25 cellular contexts compared by ENCODE assay signal in the genomic region with DNA sequence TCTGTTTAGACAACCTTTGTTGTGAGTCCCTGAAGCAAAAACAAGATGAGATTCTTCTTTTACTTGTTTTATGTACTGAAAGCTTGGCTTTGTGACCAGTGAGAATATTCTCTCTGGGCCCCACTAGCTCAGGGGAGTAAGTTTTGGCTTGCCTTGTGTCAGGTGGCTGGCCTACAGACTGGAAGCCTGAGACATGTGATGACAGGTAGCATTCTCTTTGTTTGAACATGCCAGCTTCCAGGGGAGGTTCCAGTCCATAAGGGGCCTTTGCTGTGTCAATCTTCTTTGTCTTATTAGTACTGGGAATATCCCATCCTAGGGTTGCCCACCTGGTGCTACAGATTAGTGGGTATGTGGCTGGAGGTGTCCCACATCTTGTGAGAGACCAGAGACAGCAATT.
"Had no signal": no experiment of that assay in that cellular context is flagged by ENCODE, and none has a peak within 500 bp of the region (broad histone marks: within the 10 kb centered on the region; RNA-seq: fewer than 3 reads in every experiment).

No MANE protein-coding gene starts in this region.

- H3K4me3 Mint-ChIP-seq: activated CD8-positive, alpha-beta memory T cell treated with anti-CD3 and anti-CD28 coated beads, Interleukin-2, amount 10 ng/mL, durations not matched to agents 7 days and 5 days; activated naive CD4-positive, alpha-beta T cell treated with anti-CD3 and anti-CD28 coated beads, Interleukin-2, amount 50 U/mL, for 24 hours; activated T-cell treated with anti-CD3 and anti-CD28 coated beads, Interleukin-2, amount 50 U/mL, for 24 hours; activated T-helper 1 cell treated with anti-CD3 and anti-CD28 coated beads, Interleukin-12 subunit alpha, Interleukin-12 subunit beta, Interleukin-2, Interleukin-4 antibody, amounts not matched to agents 30 ng/mL and 10 ng/mL and 1 ng/mL, durations not matched to agents 14 hours and 24 hours and 36 hours; T-helper 1 cell treated with Interleukin-12 subunit alpha and Interleukin-12 subunit beta and Interleukin-4 antibody, amounts not matched to agents 30 μg/mL and 1 μg/mL, for 36 hours; WTC11 had no signal

- H3K27me3 ChIP-seq: body of pancreas, cardiac muscle cell, Peyer's patch had no signal

- H3K4me1 ChIP-seq: body of pancreas, Peyer's patch had no signal

- H3K9me3 ChIP-seq: body of pancreas, Peyer's patch had no signal

- H3K27ac ChIP-seq: body of pancreas, cardiac muscle cell, Peyer's patch had no signal

- H3K9me3 Mint-ChIP-seq: activated naive CD4-positive, alpha-beta T cell treated with anti-CD3 and anti-CD28 coated beads, Interleukin-2, amount 50 U/mL, for 24 hours; activated T-cell treated with anti-CD3 and anti-CD28 coated beads, Interleukin-2, amount 50 U/mL, for 24 hours; activated T-helper 1 cell treated with anti-CD3 and anti-CD28 coated beads, Interleukin-12 subunit alpha, Interleukin-12 subunit beta, Interleukin-2, Interleukin-4 antibody, amounts not matched to agents 30 ng/mL and 10 ng/mL and 1 ng/mL, durations not matched to agents 14 hours and 24 hours and 36 hours had no signal

- ATAC-seq: activated CD8-positive, alpha-beta memory T cell treated with anti-CD3 and anti-CD28 coated beads, Interleukin-2, amount 10 ng/mL, durations not matched to agents 7 days and 5 days; body of pancreas; WTC11 had no signal

- H3K4me1 Mint-ChIP-seq: activated CD8-positive, alpha-beta memory T cell treated with anti-CD3 and anti-CD28 coated beads, Interleukin-2, amount 10 ng/mL, durations not matched to agents 7 days and 5 days; activated naive CD4-positive, alpha-beta T cell treated with anti-CD3 and anti-CD28 coated beads, Interleukin-2, amount 50 U/mL, for 24 hours had no signal

- H3K36me3 ChIP-seq: cardiac muscle cell, Peyer's patch had no signal

- H3K4me3 ChIP-seq: body of pancreas, cardiac muscle cell, Peyer's patch had no signal

- DNase-seq: activated CD4-positive, alpha-beta T cell treated with anti-CD3 and anti-CD28 coated beads for 48 hours; activated CD4-positive, alpha-beta T cell treated with anti-CD3 and anti-CD28 coated beads, Interleukin-2, amount 50 U/mL, for 48 hours; activated CD4-positive, CD25-positive, alpha-beta regulatory T cell treated with anti-CD3 and anti-CD28 coated beads, Interleukin-2, amount 50 U/mL, for 72 hours; activated CD8-positive, alpha-beta memory T cell treated with anti-CD3 and anti-CD28 coated beads, Interleukin-2, amount 10 ng/mL, durations not matched to agents 7 days and 5 days; activated effector memory CD4-positive, alpha-beta T cell treated with Interleukin-2 at 50 U/mL for 16 hours; activated naive CD4-positive, alpha-beta T cell; activated T-cell treated with anti-CD3 and anti-CD28 coated beads, Interleukin-2, amount 50 U/mL, for 24 hours; aorta; body of pancreas; MM.1S; NCI-H1105; NCI-H1436; NCI-H1694 treated with DMSO at 0.1 percent for 48 hours; NCI-H2081; NCI-H510A treated with DMSO at 0.1 percent for 48 hours; NCI-H69; NK-92 treated with Interleukin-12 subunit alpha and Interleukin-12 subunit beta, amount 100 ng/mL, for 24 hours; OCI-M1; Peyer's patch; SHP77 had no signal

- H3K27ac Mint-ChIP-seq: activated CD8-positive, alpha-beta memory T cell treated with anti-CD3 and anti-CD28 coated beads, Interleukin-2, amount 10 ng/mL, durations not matched to agents 7 days and 5 days; activated naive CD4-positive, alpha-beta T cell treated with anti-CD3 and anti-CD28 coated beads, Interleukin-2, amount 50 U/mL, for 24 hours; activated T-cell treated with anti-CD3 and anti-CD28 coated beads, Interleukin-2, amount 50 U/mL, for 24 hours; activated T-helper 1 cell treated with anti-CD3 and anti-CD28 coated beads, Interleukin-12 subunit alpha, Interleukin-12 subunit beta, Interleukin-2, Interleukin-4 antibody, amounts not matched to agents 30 ng/mL and 10 ng/mL and 1 ng/mL, durations not matched to agents 14 hours and 24 hours and 36 hours; WTC11 had no signal
